Comparison of ENCODE assay signal across 18 cellular contexts in the genomic region with DNA sequence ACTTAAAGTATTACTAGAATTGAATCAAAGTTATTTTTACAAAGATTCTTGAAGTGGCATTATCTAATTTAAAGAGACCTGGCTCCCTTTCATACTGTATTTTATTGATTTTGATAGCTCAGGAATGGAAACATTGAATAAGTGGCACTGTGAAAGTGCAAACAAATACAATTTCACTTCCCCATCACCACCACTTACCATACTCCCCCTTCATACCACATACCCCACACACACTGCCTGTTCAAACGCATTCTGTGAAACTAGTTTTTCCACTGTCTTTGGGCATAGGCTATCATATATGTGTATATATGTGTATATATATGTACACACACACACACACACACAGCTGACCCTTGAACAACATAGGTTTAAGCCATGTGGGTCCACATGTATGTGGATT.
DNase-seq lines count a peak whose midpoint lies in the region; ATAC-seq and TF ChIP-seq lines count a peak whose summit lies in the region.
"Had no signal": no experiment of that assay in that cellular context is flagged by ENCODE, and none has a peak within 500 bp of the region (broad histone marks: within the 10 kb centered on the region; RNA-seq: fewer than 3 reads in every experiment).

No MANE protein-coding gene starts in this region.

- H3K36me3 Mint-ChIP-seq in activated naive CD8-positive, alpha-beta T cell treated with anti-CD3 and anti-CD28 coated beads, Interleukin-2, amount 50 U/mL, for 24 hours (ENCODE audit: low read depth): no peaks in the 10 kb centered on the region
- H3K36me3 Mint-ChIP-seq in activated naive CD8-positive, alpha-beta T cell treated with anti-CD3 and anti-CD28 coated beads for 36 hours: no peaks in the 10 kb centered on the region
- H3K36me3 Mint-ChIP-seq in effector memory CD8-positive, alpha-beta T cell (ENCODE audit: insufficient read depth): no peaks in the 10 kb centered on the region
- H3K36me3 Mint-ChIP-seq: CD4-positive, alpha-beta memory T cell had no signal

- TF ChIP-seq CTCF in mucosa of descending colon (IDR thresholded peaks at IDR 0.05): no peak

- ATAC-seq in activated naive CD8-positive, alpha-beta T cell treated with anti-CD3 and anti-CD28 coated beads, Interleukin-2, amount 50 U/mL, for 24 hours: peak; percentile 15
- ATAC-seq in HG02623 (IDR thresholded peaks at IDR 0.05; ENCODE audit: unreplicated experiment) (peak; percentile 65), HG03095 (IDR thresholded peaks at IDR 0.05; ENCODE audit: unreplicated experiment) (no peak), mucosa of descending colon (no peak)
- no peak for ATAC-seq in effector memory CD8-positive, alpha-beta T cell (replicated peaks)
- ATAC-seq: heart right ventricle, left lobe of liver had no signal

- no peaks in the 10 kb centered on the region for H3K4me1 ChIP-seq in mucosa of descending colon (ENCODE audit: low read depth)

- intact Hi-C loops in mucosa of descending colon (cut with DNase I, micrococcal nuclease): no loop called here

- in situ Hi-C loops in KBM-7 (cut with MboI; ENCODE audit: low pct_unique_long_range_greater_than_20kb, low sequenced_read_pairs): no loop called here

- H3K27ac Mint-ChIP-seq in activated naive CD8-positive, alpha-beta T cell treated with anti-CD3 and anti-CD28 coated beads, Interleukin-2, amount 50 U/mL, for 24 hours: no peak overlapping the region
- H3K27ac Mint-ChIP-seq in activated naive CD8-positive, alpha-beta T cell treated with anti-CD3 and anti-CD28 coated beads for 36 hours: no peak overlapping the region
- no peak overlapping the region for H3K27ac Mint-ChIP-seq in effector memory CD8-positive, alpha-beta T cell
- H3K27ac Mint-ChIP-seq: activated CD4-positive, alpha-beta T cell treated with anti-CD3 and anti-CD28 coated beads, Interleukin-2, amount 10 ng/mL, durations not matched to agents 24 days and 14 days; CD4-positive, alpha-beta memory T cell had no signal

- no peaks in the 10 kb centered on the region for H3K4me1 Mint-ChIP-seq in activated naive CD8-positive, alpha-beta T cell treated with anti-CD3 and anti-CD28 coated beads, Interleukin-2, amount 50 U/mL, for 24 hours
- peaks cover 5% of the 10 kb centered on the region for H3K4me1 Mint-ChIP-seq in activated naive CD8-positive, alpha-beta T cell treated with anti-CD3 and anti-CD28 coated beads for 36 hours
- H3K4me1 Mint-ChIP-seq in effector memory CD8-positive, alpha-beta T cell (ENCODE audit: low read depth in 2 of 2): no peaks in the 10 kb centered on the region
- H3K4me1 Mint-ChIP-seq: activated CD4-positive, alpha-beta T cell treated with anti-CD3 and anti-CD28 coated beads, Interleukin-2, amount 10 ng/mL, durations not matched to agents 24 days and 14 days; CD4-positive, alpha-beta memory T cell had no signal

- H3K4me3 Mint-ChIP-seq in activated naive CD8-positive, alpha-beta T cell treated with anti-CD3 and anti-CD28 coated beads, Interleukin-2, amount 50 U/mL, for 24 hours: no peak overlapping the region
- no peak overlapping the region for H3K4me3 Mint-ChIP-seq in activated naive CD8-positive, alpha-beta T cell treated with anti-CD3 and anti-CD28 coated beads for 36 hours
- H3K4me3 Mint-ChIP-seq in effector memory CD8-positive, alpha-beta T cell: no peak overlapping the region
- H3K4me3 Mint-ChIP-seq: activated CD4-positive, alpha-beta T cell treated with anti-CD3 and anti-CD28 coated beads, Interleukin-2, amount 10 ng/mL, durations not matched to agents 24 days and 14 days; CD4-positive, alpha-beta memory T cell had no signal

- no peaks in the 10 kb centered on the region for H3K9me3 ChIP-seq in mucosa of descending colon
- H3K9me3 ChIP-seq: heart right ventricle, neutrophil, tibial nerve had no signal

- no peaks in the 10 kb centered on the region for H3K9me3 Mint-ChIP-seq in activated naive CD8-positive, alpha-beta T cell treated with anti-CD3 and anti-CD28 coated beads, Interleukin-2, amount 50 U/mL, for 24 hours
- no peaks in the 10 kb centered on the region for H3K9me3 Mint-ChIP-seq in activated naive CD8-positive, alpha-beta T cell treated with anti-CD3 and anti-CD28 coated beads for 36 hours
- H3K9me3 Mint-ChIP-seq in effector memory CD8-positive, alpha-beta T cell: no peaks in the 10 kb centered on the region

- no peak for DNase-seq in activated naive CD8-positive, alpha-beta T cell treated with anti-CD3 and anti-CD28 coated beads, Interleukin-2, amount 50 U/mL, for 24 hours
- DNase-seq in activated naive CD8-positive, alpha-beta T cell treated with anti-CD3 and anti-CD28 coated beads for 36 hours: no peak
- DNase-seq in KBM-7 (peak; percentile 29), NCI-H1930 (lab: John Stamatoyannopoulos, UW) (no peak), mucosa of descending colon (no peak)
- no peak for DNase-seq in effector memory CD8-positive, alpha-beta T cell
- DNase-seq: activated CD4-positive, alpha-beta T cell treated with anti-CD3 and anti-CD28 coated beads, Interleukin-2, amount 10 ng/mL, durations not matched to agents 24 days and 14 days; CD4-positive, alpha-beta memory T cell; central memory CD4-positive, alpha-beta T cell; heart right ventricle; Kasumi-1; NCI-H2171; PC-9 had no signal

- H3K36me3 ChIP-seq in mucosa of descending colon (ENCODE audit: low read depth): no peaks in the 10 kb centered on the region
- H3K36me3 ChIP-seq: heart right ventricle, neutrophil, tibial nerve had no signal

- H3K27me3 Mint-ChIP-seq in activated naive CD8-positive, alpha-beta T cell treated with anti-CD3 and anti-CD28 coated beads, Interleukin-2, amount 50 U/mL, for 24 hours: no peaks in the 10 kb centered on the region
- no peaks in the 10 kb centered on the region for H3K27me3 Mint-ChIP-seq in activated naive CD8-positive, alpha-beta T cell treated with anti-CD3 and anti-CD28 coated beads for 36 hours
- H3K27me3 Mint-ChIP-seq in effector memory CD8-positive, alpha-beta T cell: no peaks in the 10 kb centered on the region
- H3K27me3 Mint-ChIP-seq: CD4-positive, alpha-beta memory T cell had no signal

- no peak overlapping the region for H3K4me3 ChIP-seq in mucosa of descending colon
- H3K4me3 ChIP-seq: heart right ventricle, PC-9, tibial nerve had no signal

Comparison
In these comparisons a context has a peak if more than half of its experiments do, and no peak if none do; other contexts are left out.
1. ATAC-seq: peak in activated naive CD8-positive, alpha-beta T cell treated with anti-CD3 and anti-CD28 coated beads, Interleukin-2, amount 50 U/mL, for 24 hours (single experiment) and HG02623 (single experiment); none in effector memory CD8-positive, alpha-beta T cell (single experiment), HG03095 (single experiment) and mucosa of descending colon (single experiment).